8 cellular contexts compared by ENCODE assay signal in the genomic region with DNA sequence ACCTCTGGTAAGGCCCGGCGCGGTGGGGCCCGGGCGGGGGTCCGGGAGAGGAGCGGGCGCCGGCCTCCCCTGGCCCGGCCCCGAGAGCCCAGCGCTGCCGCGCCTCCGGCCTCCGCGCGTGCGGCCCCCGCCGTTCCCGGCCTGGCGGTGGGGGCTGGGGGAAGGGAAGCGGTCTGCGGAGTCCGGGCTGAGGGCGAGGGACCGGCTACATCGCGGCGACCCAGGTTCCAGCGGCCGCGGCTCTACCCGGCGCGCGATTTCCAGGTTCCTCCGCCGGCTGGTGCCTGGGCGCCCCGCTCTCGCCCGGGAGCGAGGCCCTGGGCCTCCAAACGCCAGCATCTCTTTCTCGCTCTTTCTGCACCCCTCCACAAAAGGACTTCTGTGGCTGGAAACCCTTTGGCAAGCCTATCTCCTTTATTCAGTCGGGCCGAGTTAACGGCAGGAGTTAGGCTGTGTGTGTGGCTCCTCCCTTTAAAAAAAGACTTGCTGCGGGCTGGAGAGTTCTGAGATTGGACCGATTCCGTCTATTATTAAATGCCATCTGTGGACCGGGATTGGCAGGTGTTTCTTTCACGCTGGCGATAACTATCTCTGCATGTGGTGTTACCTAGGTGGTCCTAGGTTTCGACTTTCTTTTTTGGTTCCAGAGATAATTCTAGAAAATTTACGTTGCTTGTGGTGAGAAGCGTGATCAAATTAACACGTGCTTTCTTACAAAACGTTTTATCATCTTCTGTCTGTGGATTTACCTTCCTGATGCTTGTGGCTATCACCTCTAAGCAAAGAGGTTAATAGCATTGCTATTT. TPM values are rescaled to one million over a fixed set of nuclear protein-coding genes. Genes with fewer than 3 reads are reported as not detected.
A peak's percentile ranks its signal among the peaks of the same experiment; 100 is the strongest.
DNase-seq lines count a peak whose midpoint lies in the region; ATAC-seq, FAIRE-seq and TF ChIP-seq lines count a peak whose summit lies in the region.

No MANE protein-coding gene starts in this region.

- no peak for FAIRE-seq in frontal cortex (lab: Jason Lieb, UNC)

- peak overlapping the region; percentile 83 for H3K9ac ChIP-seq in OCI-LY3 (ENCODE audit: low read length)

- no peaks in the 10 kb centered on the region for H3K9me3 ChIP-seq in OCI-LY3 (ENCODE audit: insufficient read depth, low read length)
- no peaks in the 10 kb centered on the region for H3K9me3 ChIP-seq in prostate gland

- H3K36me3 ChIP-seq in OCI-LY3 (replicated peaks; ENCODE audit: low read depth, low read length) (peaks cover 11% of the 10 kb centered on the region), prostate gland (no peaks in the 10 kb centered on the region)

- H2AFZ ChIP-seq in OCI-LY3 (ENCODE audit: low read depth, low read length): peak overlapping the region; percentile 54

- H3K27me3 ChIP-seq in OCI-LY3 (ENCODE audit: low read depth, low read length) (no peaks in the 10 kb centered on the region), prostate gland (replicated peaks; ENCODE audit: insufficient read depth) (no peaks in the 10 kb centered on the region)

- no peak for TF ChIP-seq POLR2A in prostate gland (IDR thresholded peaks at IDR 0.05)

- WGBS in adipose tissue, 3 donors: 1% methylated on average over 45 to 61 of the region's 61 CpGs
- under 1% methylated on average over 50 of the region's 61 CpGs for whole genome bisulfite sequencing in prostate gland

- peaks cover 56% of the 10 kb centered on the region for H3K79me2 ChIP-seq in OCI-LY3 (ENCODE audit: low read length)

- peak; percentile 62 for DNase-seq in AG20443 (ENCODE audit: low spot score)
- no peak for DNase-seq in left cardiac atrium
- peak; percentile 25 for DNase-seq in prostate gland (ENCODE audit: low spot score)
- DNase-seq in frontal cortex (ENCODE audit: low spot score in 2 of 2): no peak

- peak overlapping the region; percentile 70 for H3K27ac ChIP-seq in OCI-LY3 (ENCODE audit: low read length)
- peak overlapping the region; percentile 63 for H3K27ac ChIP-seq in adipose tissue (ENCODE audit: low read depth, low read length)
- peak overlapping the region; percentile 91 to 92 for H3K27ac ChIP-seq in prostate gland

- intact Hi-C loops in left cardiac atrium (cut with DNase I) (no loop called here), prostate gland (cut with DNase I) (loop anchor here (5.0 to 10.0 kb wide), 3 partner anchors 62 to 595 kb away; partner anchors contain the start of genes CXXC1, ELAC1 and MBD1)

- H3K4me3 ChIP-seq in OCI-LY3 (ENCODE audit: low read length) (peak overlapping the region; percentile 81), prostate gland (peak overlapping the region; percentile 78 to 89)

- TF ChIP-seq CTCF in OCI-LY3 (IDR thresholded peaks at IDR 0.05; ENCODE audit: low read depth, low read length) (no peak), prostate gland (IDR thresholded peaks at IDR 0.05) (no peak)

- ATAC-seq in GM18870 (IDR thresholded peaks at IDR 0.05; ENCODE audit: unreplicated experiment): peak; percentile 7
- ATAC-seq in HG03135 (IDR thresholded peaks at IDR 0.05; ENCODE audit: unreplicated experiment): peak; percentile 25
- peak; percentile 50 to 64 for ATAC-seq in left cardiac atrium

- H3K4me1 ChIP-seq in OCI-LY3 (ENCODE audit: low read length) (peaks cover 15% of the 10 kb centered on the region), prostate gland (replicated peaks) (no peaks in the 10 kb centered on the region)

- peak overlapping the region; percentile 85 for H3K4me2 ChIP-seq in OCI-LY3 (ENCODE audit: low read length)

- peaks cover 24% of the 10 kb centered on the region for H4K20me1 ChIP-seq in OCI-LY3 (ENCODE audit: insufficient read depth, low read length)

RNA-seq across cellular contexts. Expression of gene ME2, which starts 0.6 kb away (rescaled TPM):
- 10 to 100 TPM; 14.4 to 24.4 (median 19.1) TPM for polyA plus RNA-seq in adipose tissue
- total RNA-seq in left cardiac atrium: 10 to 100 TPM; 77.3 to 88.1 TPM
- total RNA-seq in prostate gland: 10 to 100 TPM; 38.3 to 59.4 TPM
- 152 TPM for total RNA-seq in frontal cortex

RNA-seq across cellular contexts. Expression of gene MRO, which starts 59.7 kb away (rescaled TPM):
- 1 to 10 TPM in 1 of 3 donors, under 1 TPM in 2; 0.61 to 3.5 (median 0.85) TPM for polyA plus RNA-seq in adipose tissue
- total RNA-seq in left cardiac atrium (1 to 10 TPM; 3.4 to 5.1 TPM), prostate gland (10 to 100 TPM in 1 of 2 donors, under 1 TPM in 1; 0.23 to 64.8 TPM), frontal cortex (0.82 TPM)

Comparison
In these comparisons a context has a peak if more than half of its experiments do, and no peak if none do; other contexts are left out.
1. DNase-seq: peak in AG20443 (single experiment) and prostate gland (single experiment); none in left cardiac atrium (single experiment) and frontal cortex (0 of 2).
2. ATAC-seq: peak in every context shown above with its lines; median percentile 57 in left cardiac atrium; 25 in HG03135; 7 in GM18870.
3. Peak in every context shown above with its lines, with median percentiles within 50 percentile points of each other: H3K27ac ChIP-seq.